In the genomic region with DNA sequence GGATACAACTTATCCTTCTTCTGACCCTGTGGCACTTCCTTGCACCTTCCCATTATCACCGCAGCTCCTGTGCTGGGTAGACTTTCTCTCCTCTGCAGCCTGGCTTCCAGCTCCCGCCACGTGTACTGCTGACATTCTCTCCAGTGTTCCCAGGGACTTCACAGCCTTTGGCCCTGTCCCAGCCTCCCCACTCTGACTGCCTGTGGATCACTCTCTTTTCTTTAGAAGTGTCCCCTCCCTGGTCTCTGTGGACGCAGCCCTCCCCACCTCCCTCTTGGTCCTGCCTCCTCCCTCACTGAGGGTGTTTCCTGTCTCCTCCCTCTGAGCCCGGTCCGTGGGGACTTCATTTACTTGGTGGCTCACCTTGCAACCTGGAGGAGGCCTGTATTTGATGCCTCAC, we compare ENCODE assay signal across 13 cellular contexts. TPM values are rescaled to one million over a fixed set of nuclear protein-coding genes. Genes with fewer than 3 reads are reported as not detected.
A peak's percentile ranks its signal among the peaks of the same experiment; 100 is the strongest.
DNase-seq lines count a peak whose midpoint lies in the region; ATAC-seq and TF ChIP-seq lines count a peak whose summit lies in the region.
"Had no signal": no experiment of that assay in that cellular context is flagged by ENCODE, and none has a peak within 500 bp of the region (broad histone marks: within the 10 kb centered on the region; RNA-seq: fewer than 3 reads in every experiment).

No MANE protein-coding gene starts in this region.

- H3F3A ChIP-seq in GM23338 (replicated peaks; ENCODE audit: low read depth) = no peaks in the 10 kb centered on the region

- H3K27ac Mint-ChIP-seq in GM23338 = peak overlapping the region; percentile 16; the same call in 1 of the 2 replicates
- H3K27ac Mint-ChIP-seq in activated T-helper 17 cell treated with anti-CD3 and anti-CD28 coated beads, Interleukin-2, amount 50 U/mL, for 72 hours = peak overlapping the region; percentile 10
- H3K27ac Mint-ChIP-seq in osteocyte (ENCODE audit: unreplicated experiment) = peak overlapping the region; percentile 25
- H3K27ac Mint-ChIP-seq: stimulated activated naive B cell treated with anti-CD40 and anti-IgM and Interleukin-4, amounts not matched to agents 10 μg/mL and 1 μg/mL and 100 μg/mL, for 72 hours had no signal

- H3K27ac ChIP-seq in GM23338 (ENCODE audit: low read depth) (no peak overlapping the region), left ventricle myocardium inferior (replicated peaks) (peak overlapping the region; percentile 34)
- H3K27ac ChIP-seq: prostate gland had no signal

- no peak overlapping the region for H3K4me3 Mint-ChIP-seq in GM23338
- no peak overlapping the region for H3K4me3 Mint-ChIP-seq in activated T-helper 17 cell treated with anti-CD3 and anti-CD28 coated beads, Interleukin-2, amount 50 U/mL, for 72 hours
- H3K4me3 Mint-ChIP-seq in osteocyte (ENCODE audit: unreplicated experiment) = no peak overlapping the region
- H3K4me3 Mint-ChIP-seq: stimulated activated naive B cell treated with anti-CD40 and anti-IgM and Interleukin-4, amounts not matched to agents 10 μg/mL and 1 μg/mL and 100 μg/mL, for 72 hours had no signal

- H3K4me3 ChIP-seq in GM23338 = no peak overlapping the region
- no peak overlapping the region for H3K4me3 ChIP-seq in left ventricle myocardium inferior
- H3K4me3 ChIP-seq in MG63 = no peak overlapping the region
- H3K4me3 ChIP-seq: prostate gland had no signal

- H3K36me3 Mint-ChIP-seq in GM23338 (ENCODE audit: low read depth) (no peaks in the 10 kb centered on the region; the same call in 2 of the 3 replicates), osteocyte (ENCODE audit: unreplicated experiment) (peaks cover 2% of the 10 kb centered on the region)
- H3K36me3 Mint-ChIP-seq in activated T-helper 17 cell treated with anti-CD3 and anti-CD28 coated beads, Interleukin-2, amount 50 U/mL, for 72 hours (ENCODE audit: low read depth) = no peaks in the 10 kb centered on the region

- peaks cover 69% of the 10 kb centered on the region for H3K4me1 Mint-ChIP-seq in GM23338
- H3K4me1 Mint-ChIP-seq in activated T-helper 17 cell treated with anti-CD3 and anti-CD28 coated beads, Interleukin-2, amount 50 U/mL, for 72 hours = peaks cover 25% of the 10 kb centered on the region
- H3K4me1 Mint-ChIP-seq in osteocyte (ENCODE audit: unreplicated experiment) = peaks cover 82% of the 10 kb centered on the region

- peaks cover 45% of the 10 kb centered on the region for H3K4me1 ChIP-seq in GM23338 (ENCODE audit: insufficient read depth)
- peaks cover 69% of the 10 kb centered on the region for H3K4me1 ChIP-seq in left ventricle myocardium inferior

- H2AFZ ChIP-seq in GM23338 = no peak overlapping the region

- no peak for DNase-seq in GM23338 (ENCODE audit: low spot score)
- DNase-seq in left ventricle myocardium inferior = peak; percentile 54
- no peak for DNase-seq in osteocyte (ENCODE audit: extremely low spot score, unreplicated experiment)
- DNase-seq in NCI-H1048 (lab: John Stamatoyannopoulos, UW) = no peak
- no peak for DNase-seq in activated naive CD4-positive, alpha-beta T cell (lab: John Stamatoyannopoulos, UW)
- no peak for DNase-seq in NCI-H446 (lab: John Stamatoyannopoulos, UW)
- DNase-seq in MG63 = no peak
- DNase-seq: activated T-cell treated with anti-CD3 and anti-CD28 coated beads, Interleukin-2, amount 50 U/mL, for 48 hours; DMS 273 treated with DMSO at 0.1 percent for 48 hours; stimulated activated CD4-positive, alpha-beta T cell treated with anti-CD3 and anti-CD28 coated beads, Interleukin-4, amount 100 ng/mL, for 24 hours; stimulated activated naive B cell treated with anti-CD40 and anti-IgM and Interleukin-4, amounts not matched to agents 10 μg/mL and 1 μg/mL and 100 μg/mL, for 72 hours had no signal

- peak; percentile 15 for ATAC-seq in GM23338
- ATAC-seq in activated T-helper 17 cell treated with anti-CD3 and anti-CD28 coated beads, Interleukin-2, amount 50 U/mL, for 72 hours (replicated peaks) = no peak
- ATAC-seq: stimulated activated naive B cell treated with anti-CD40 and anti-IgM and Interleukin-4, amounts not matched to agents 10 μg/mL and 1 μg/mL and 100 μg/mL, for 72 hours had no signal

- no peaks in the 10 kb centered on the region for H3K9me3 ChIP-seq in left ventricle myocardium inferior (replicated peaks)
- H3K9me3 ChIP-seq in MG63 = no peaks in the 10 kb centered on the region
- H3K9me3 ChIP-seq: prostate gland had no signal

- H3K9me2 ChIP-seq in GM23338 (ENCODE audit: insufficient read depth) = no peaks in the 10 kb centered on the region

- TF ChIP-seq CTCF in GM23338 (conservative IDR thresholded peaks at IDR 0.05; ENCODE audit: low read depth in 2 of 2) (no peak), left ventricle myocardium inferior (IDR thresholded peaks at IDR 0.05; ENCODE audit: borderline replicate concordance) (no peak), osteocyte (IDR thresholded peaks at IDR 0.05) (no peak)

- intact Hi-C loops in left ventricle myocardium inferior (cut with micrococcal nuclease) = no loop called here

- H3K79me2 ChIP-seq in GM23338 (replicated peaks; ENCODE audit: insufficient read depth) = peaks cover 95% of the 10 kb centered on the region

- peaks cover 51% of the 10 kb centered on the region for H4K20me1 ChIP-seq in GM23338 (replicated peaks; ENCODE audit: insufficient read depth)

- H3K27me3 Mint-ChIP-seq in GM23338 (ENCODE audit: insufficient read depth, low read depth, poor library complexity) (peaks cover 6% of the 10 kb centered on the region), osteocyte (ENCODE audit: unreplicated experiment) (no peaks in the 10 kb centered on the region)
- no peaks in the 10 kb centered on the region for H3K27me3 Mint-ChIP-seq in activated T-helper 17 cell treated with anti-CD3 and anti-CD28 coated beads, Interleukin-2, amount 50 U/mL, for 72 hours
- H3K27me3 Mint-ChIP-seq: stimulated activated naive B cell treated with anti-CD40 and anti-IgM and Interleukin-4, amounts not matched to agents 10 μg/mL and 1 μg/mL and 100 μg/mL, for 72 hours had no signal

- peak overlapping the region; percentile 48 for H3K4me2 ChIP-seq in GM23338

- H3K36me3 ChIP-seq in GM23338 (ENCODE audit: insufficient read depth) (no peaks in the 10 kb centered on the region), left ventricle myocardium inferior (no peaks in the 10 kb centered on the region), MG63 (peaks cover 3% of the 10 kb centered on the region; the same call in 1 of the 2 replicates)
- H3K36me3 ChIP-seq: prostate gland had no signal

- H3K9me3 Mint-ChIP-seq in GM23338 = no peaks in the 10 kb centered on the region
- no peaks in the 10 kb centered on the region for H3K9me3 Mint-ChIP-seq in activated T-helper 17 cell treated with anti-CD3 and anti-CD28 coated beads, Interleukin-2, amount 50 U/mL, for 72 hours
- H3K9me3 Mint-ChIP-seq in osteocyte (ENCODE audit: unreplicated experiment) = no peaks in the 10 kb centered on the region
- H3K9me3 Mint-ChIP-seq: stimulated activated naive B cell treated with anti-CD40 and anti-IgM and Interleukin-4, amounts not matched to agents 10 μg/mL and 1 μg/mL and 100 μg/mL, for 72 hours had no signal

- H3K27me3 ChIP-seq in GM23338 (ENCODE audit: insufficient read depth) (no peaks in the 10 kb centered on the region), left ventricle myocardium inferior (ENCODE audit: low read depth) (no peaks in the 10 kb centered on the region), MG63 (no peaks in the 10 kb centered on the region)

TF ChIP-seq in GM23338, 12 proteins besides CTCF, POLR2A, EP300 and RAD21 (continues in another document):
- no peak for TF ChIP-seq NANOG (IDR thresholded peaks at IDR 0.05; ENCODE audit: borderline replicate concordance)
- no peak for TF ChIP-seq JUNB (IDR thresholded peaks at IDR 0.05; ENCODE audit: unreplicated experiment)
- TF ChIP-seq, protein P1, sequence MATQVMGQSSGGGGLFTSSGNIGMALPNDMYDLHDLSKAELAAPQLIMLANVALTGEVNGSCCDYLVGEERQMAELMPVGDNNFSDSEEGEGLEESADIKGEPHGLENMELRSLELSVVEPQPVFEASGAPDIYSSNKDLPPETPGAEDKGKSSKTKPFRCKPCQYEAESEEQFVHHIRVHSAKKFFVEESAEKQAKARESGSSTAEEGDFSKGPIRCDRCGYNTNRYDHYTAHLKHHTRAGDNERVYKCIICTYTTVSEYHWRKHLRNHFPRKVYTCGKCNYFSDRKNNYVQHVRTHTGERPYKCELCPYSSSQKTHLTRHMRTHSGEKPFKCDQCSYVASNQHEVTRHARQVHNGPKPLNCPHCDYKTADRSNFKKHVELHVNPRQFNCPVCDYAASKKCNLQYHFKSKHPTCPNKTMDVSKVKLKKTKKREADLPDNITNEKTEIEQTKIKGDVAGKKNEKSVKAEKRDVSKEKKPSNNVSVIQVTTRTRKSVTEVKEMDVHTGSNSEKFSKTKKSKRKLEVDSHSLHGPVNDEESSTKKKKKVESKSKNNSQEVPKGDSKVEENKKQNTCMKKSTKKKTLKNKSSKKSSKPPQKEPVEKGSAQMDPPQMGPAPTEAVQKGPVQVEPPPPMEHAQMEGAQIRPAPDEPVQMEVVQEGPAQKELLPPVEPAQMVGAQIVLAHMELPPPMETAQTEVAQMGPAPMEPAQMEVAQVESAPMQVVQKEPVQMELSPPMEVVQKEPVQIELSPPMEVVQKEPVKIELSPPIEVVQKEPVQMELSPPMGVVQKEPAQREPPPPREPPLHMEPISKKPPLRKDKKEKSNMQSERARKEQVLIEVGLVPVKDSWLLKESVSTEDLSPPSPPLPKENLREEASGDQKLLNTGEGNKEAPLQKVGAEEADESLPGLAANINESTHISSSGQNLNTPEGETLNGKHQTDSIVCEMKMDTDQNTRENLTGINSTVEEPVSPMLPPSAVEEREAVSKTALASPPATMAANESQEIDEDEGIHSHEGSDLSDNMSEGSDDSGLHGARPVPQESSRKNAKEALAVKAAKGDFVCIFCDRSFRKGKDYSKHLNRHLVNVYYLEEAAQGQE (IDR thresholded peaks at IDR 0.05; ENCODE audit: unreplicated experiment) = no peak

RNA-seq across cellular contexts. Expression of a gene that starts 17.4 kb away (rescaled TPM):
- total RNA-seq in GM23338 (2014; rRNA removed; shearing (Covaris generic)) = 26.4 and 28.1 TPM in 2 replicates
- polyA plus RNA-seq in GM23338 (2016; fragmentation: Nextera tagmentation; extraction: Ambion mirVana) = 22.9 and 23.2 TPM in 2 replicates
- total RNA-seq in activated T-helper 17 cell treated with anti-CD3 and anti-CD28 coated beads, Interleukin-2, amount 50 U/mL, for 72 hours = 10 to 100 TPM in 1 of 2 donors, 1 to 10 TPM in 1; 8.4 to 19.2 TPM
- total RNA-seq in left ventricle myocardium inferior = 6.0 TPM
- 35.5 and 39.7 TPM in 2 replicates for total RNA-seq in osteocyte
- total RNA-seq in MG63 (2014; rRNA removed; shearing (Covaris generic); ENCODE audit: low replicate concordance) = 24.3 and 40.4 TPM in 2 replicates

RNA-seq across cellular contexts. Expression of a gene that starts 56.6 kb away (rescaled TPM):
- total RNA-seq in GM23338 (2014; rRNA removed; shearing (Covaris generic)) = 25.4 and 26.8 TPM in 2 replicates
- 8.0 and 11.0 TPM in 2 replicates for polyA plus RNA-seq in GM23338 (2016; fragmentation: Nextera tagmentation; extraction: Ambion mirVana)
- under 1 TPM in 1 of 2 donors, not detected in 1; 0.40 TPM for total RNA-seq in activated T-helper 17 cell treated with anti-CD3 and anti-CD28 coated beads, Interleukin-2, amount 50 U/mL, for 72 hours
- total RNA-seq in left ventricle myocardium inferior (5.3 TPM), osteocyte (1.3 TPM in 2 replicates)
- not detected in 2 replicates for total RNA-seq in MG63 (2014; rRNA removed; shearing (Covaris generic); ENCODE audit: low replicate concordance)
